28 cellular contexts compared by ENCODE assay signal in genomic region chr18:37497836-37498518, GRCh38.
"Had no signal": no experiment of that assay in that cellular context is flagged by ENCODE, and none has a peak within 500 bp of the region (broad histone marks: within the 10 kb centered on the region; RNA-seq: fewer than 3 reads in every experiment).

No MANE protein-coding gene starts in this region.

- H3K4me3 Mint-ChIP-seq: activated B cell treated with CpG ODN at 0.5 μM for 24 hours; activated CD4-positive, alpha-beta memory T cell treated with anti-CD3 and anti-CD28 coated beads for 36 hours; activated naive CD4-positive, alpha-beta T cell treated with anti-CD3 and anti-CD28 coated beads, Interleukin-2, amount 10 ng/mL, durations not matched to agents 7 days and 5 days; activated naive CD8-positive, alpha-beta T cell treated with anti-CD3 and anti-CD28 coated beads for 36 hours had no signal

- DNase-seq: activated B cell treated with CpG ODN at 0.5 μM for 24 hours; activated CD4-positive, alpha-beta memory T cell treated with anti-CD3 and anti-CD28 coated beads for 36 hours; activated CD4-positive, alpha-beta T cell treated with anti-CD3 and anti-CD28 coated beads for 4 hours; activated CD4-positive, alpha-beta T cell treated with anti-CD3 and anti-CD28 coated beads, Interleukin-2, amount 50 U/mL, for 1 hour; activated CD4-positive, CD25-positive, alpha-beta regulatory T cell treated with anti-CD3 and anti-CD28 coated beads, Interleukin-2, amount 50 U/mL, for 72 hours; activated CD8-positive, alpha-beta memory T cell treated with anti-CD3 and anti-CD28 coated beads, Interleukin-2, amount 50 U/mL, for 4 hours; activated effector memory CD4-positive, alpha-beta T cell treated with Interleukin-2 at 50 U/mL for 16 hours; activated naive CD4-positive, alpha-beta T cell treated with anti-CD3 and anti-CD28 coated beads, Interleukin-2, amount 10 ng/mL, durations not matched to agents 7 days and 5 days; activated naive CD8-positive, alpha-beta T cell treated with anti-CD3 and anti-CD28 coated beads for 36 hours; activated T-cell treated with anti-CD3 and anti-CD28 coated beads, Interleukin-2, amount 50 U/mL, for 48 hours; amniotic stem cell; aorta; brain microvascular endothelial cell; NCI-H1105; NCI-H187 treated with DMSO at 0.1 percent for 48 hours; NCI-H2171 treated with DMSO at 0.1 percent for 48 hours; NCI-H2227 treated with DMSO at 0.1 percent for 48 hours; NCI-H446; NCI-H526 treated with DMSO at 0.1 percent for 48 hours; PC-3; Peyer's patch; Right ventricle myocardium superior; SW 1271; T-helper 1 cell; T-helper 2 cell; T-helper 9 cell had no signal

- H3K4me1 ChIP-seq: Peyer's patch had no signal

- H3K9me3 ChIP-seq: Peyer's patch had no signal

- H3K27ac ChIP-seq: brain microvascular endothelial cell, Peyer's patch, RWPE1, VCaP had no signal

- H3K36me3 Mint-ChIP-seq: activated CD4-positive, alpha-beta memory T cell treated with anti-CD3 and anti-CD28 coated beads for 36 hours; activated naive CD4-positive, alpha-beta T cell treated with anti-CD3 and anti-CD28 coated beads, Interleukin-2, amount 10 ng/mL, durations not matched to agents 7 days and 5 days; activated naive CD8-positive, alpha-beta T cell treated with anti-CD3 and anti-CD28 coated beads for 36 hours had no signal

- H3K27me3 ChIP-seq: brain microvascular endothelial cell, Peyer's patch had no signal

- ATAC-seq: PC-3 had no signal

- H3K9me3 Mint-ChIP-seq: activated B cell treated with CpG ODN at 0.5 μM for 24 hours; activated CD4-positive, alpha-beta memory T cell treated with anti-CD3 and anti-CD28 coated beads for 36 hours; activated naive CD4-positive, alpha-beta T cell treated with anti-CD3 and anti-CD28 coated beads, Interleukin-2, amount 10 ng/mL, durations not matched to agents 7 days and 5 days; activated naive CD8-positive, alpha-beta T cell treated with anti-CD3 and anti-CD28 coated beads for 36 hours had no signal

- H3K27ac Mint-ChIP-seq: activated B cell treated with CpG ODN at 0.5 μM for 24 hours; activated CD4-positive, alpha-beta memory T cell treated with anti-CD3 and anti-CD28 coated beads for 36 hours; activated naive CD4-positive, alpha-beta T cell treated with anti-CD3 and anti-CD28 coated beads, Interleukin-2, amount 10 ng/mL, durations not matched to agents 7 days and 5 days; activated naive CD8-positive, alpha-beta T cell treated with anti-CD3 and anti-CD28 coated beads for 36 hours had no signal

- H3K4me1 Mint-ChIP-seq: activated B cell treated with CpG ODN at 0.5 μM for 24 hours; activated naive CD4-positive, alpha-beta T cell treated with anti-CD3 and anti-CD28 coated beads, Interleukin-2, amount 10 ng/mL, durations not matched to agents 7 days and 5 days; activated naive CD8-positive, alpha-beta T cell treated with anti-CD3 and anti-CD28 coated beads for 36 hours had no signal

- H3K36me3 ChIP-seq: brain microvascular endothelial cell, Peyer's patch had no signal

- H3K4me3 ChIP-seq: Peyer's patch had no signal
